ENCODE assay signal across 3 cellular contexts in genomic region chr2:171530378-171530777, GRCh38.
TF ChIP-seq lines count a peak whose summit lies in the region.

No MANE protein-coding gene starts in this region.

TF ChIP-seq in SK-N-SH, 30 proteins besides CTCF, POLR2A, EP300 and RAD21 (continues in another document):
- no peak for TF ChIP-seq ZBTB33 (IDR thresholded peaks at IDR 0.05; ENCODE audit: borderline replicate concordance, low read depth)
- no peak for TF ChIP-seq POLR2AphosphoS5 (IDR thresholded peaks at IDR 0.05; ENCODE audit: low read depth, low read length)
- TF ChIP-seq ELF1 (IDR thresholded peaks at IDR 0.05), result no peak
- no peak for TF ChIP-seq YY1 (IDR thresholded peaks at IDR 0.05; ENCODE audit: low read depth)
- TF ChIP-seq, protein P1, sequence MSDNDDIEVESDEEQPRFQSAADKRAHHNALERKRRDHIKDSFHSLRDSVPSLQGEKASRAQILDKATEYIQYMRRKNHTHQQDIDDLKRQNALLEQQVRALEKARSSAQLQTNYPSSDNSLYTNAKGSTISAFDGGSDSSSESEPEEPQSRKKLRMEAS (IDR thresholded peaks at IDR 0.05; ENCODE audit: low read depth), result no peak
- TF ChIP-seq, protein P2, sequence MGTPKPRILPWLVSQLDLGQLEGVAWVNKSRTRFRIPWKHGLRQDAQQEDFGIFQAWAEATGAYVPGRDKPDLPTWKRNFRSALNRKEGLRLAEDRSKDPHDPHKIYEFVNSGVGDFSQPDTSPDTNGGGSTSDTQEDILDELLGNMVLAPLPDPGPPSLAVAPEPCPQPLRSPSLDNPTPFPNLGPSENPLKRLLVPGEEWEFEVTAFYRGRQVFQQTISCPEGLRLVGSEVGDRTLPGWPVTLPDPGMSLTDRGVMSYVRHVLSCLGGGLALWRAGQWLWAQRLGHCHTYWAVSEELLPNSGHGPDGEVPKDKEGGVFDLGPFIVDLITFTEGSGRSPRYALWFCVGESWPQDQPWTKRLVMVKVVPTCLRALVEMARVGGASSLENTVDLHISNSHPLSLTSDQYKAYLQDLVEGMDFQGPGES (IDR thresholded peaks at IDR 0.05; ENCODE audit: low read depth, low read length), result no peak
- no peak for TF ChIP-seq NRF1 (IDR thresholded peaks at IDR 0.05; ENCODE audit: low read depth, low read length)
- TF ChIP-seq, protein P3, sequence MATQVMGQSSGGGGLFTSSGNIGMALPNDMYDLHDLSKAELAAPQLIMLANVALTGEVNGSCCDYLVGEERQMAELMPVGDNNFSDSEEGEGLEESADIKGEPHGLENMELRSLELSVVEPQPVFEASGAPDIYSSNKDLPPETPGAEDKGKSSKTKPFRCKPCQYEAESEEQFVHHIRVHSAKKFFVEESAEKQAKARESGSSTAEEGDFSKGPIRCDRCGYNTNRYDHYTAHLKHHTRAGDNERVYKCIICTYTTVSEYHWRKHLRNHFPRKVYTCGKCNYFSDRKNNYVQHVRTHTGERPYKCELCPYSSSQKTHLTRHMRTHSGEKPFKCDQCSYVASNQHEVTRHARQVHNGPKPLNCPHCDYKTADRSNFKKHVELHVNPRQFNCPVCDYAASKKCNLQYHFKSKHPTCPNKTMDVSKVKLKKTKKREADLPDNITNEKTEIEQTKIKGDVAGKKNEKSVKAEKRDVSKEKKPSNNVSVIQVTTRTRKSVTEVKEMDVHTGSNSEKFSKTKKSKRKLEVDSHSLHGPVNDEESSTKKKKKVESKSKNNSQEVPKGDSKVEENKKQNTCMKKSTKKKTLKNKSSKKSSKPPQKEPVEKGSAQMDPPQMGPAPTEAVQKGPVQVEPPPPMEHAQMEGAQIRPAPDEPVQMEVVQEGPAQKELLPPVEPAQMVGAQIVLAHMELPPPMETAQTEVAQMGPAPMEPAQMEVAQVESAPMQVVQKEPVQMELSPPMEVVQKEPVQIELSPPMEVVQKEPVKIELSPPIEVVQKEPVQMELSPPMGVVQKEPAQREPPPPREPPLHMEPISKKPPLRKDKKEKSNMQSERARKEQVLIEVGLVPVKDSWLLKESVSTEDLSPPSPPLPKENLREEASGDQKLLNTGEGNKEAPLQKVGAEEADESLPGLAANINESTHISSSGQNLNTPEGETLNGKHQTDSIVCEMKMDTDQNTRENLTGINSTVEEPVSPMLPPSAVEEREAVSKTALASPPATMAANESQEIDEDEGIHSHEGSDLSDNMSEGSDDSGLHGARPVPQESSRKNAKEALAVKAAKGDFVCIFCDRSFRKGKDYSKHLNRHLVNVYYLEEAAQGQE (IDR thresholded peaks at IDR 0.05; ENCODE audit: low read depth, low read length), result no peak
- TF ChIP-seq TCF12 (IDR thresholded peaks at IDR 0.05), result no peak

TF ChIP-seq in SK-N-SH treated with all-trans-retinoic acid at 6 μM for 48 hours, 23 proteins besides CTCF, POLR2A, EP300 and RAD21:
- no peak for TF ChIP-seq TCF4 (CRISPR knock-in tag; IDR thresholded peaks at IDR 0.05; ENCODE audit: borderline replicate concordance)
- no peak for TF ChIP-seq ZFP30 (CRISPR knock-in tag; IDR thresholded peaks at IDR 0.05)
- no peak for TF ChIP-seq ARNTL (CRISPR knock-in tag; IDR thresholded peaks at IDR 0.05; ENCODE audit: borderline replicate concordance, low read depth)

TF ChIP-seq in endothelial cell of umbilical vein, 7 proteins besides CTCF, POLR2A, EP300 and RAD21:
- TF ChIP-seq MYC (IDR thresholded peaks at IDR 0.05; ENCODE audit: low read depth, low read length) (no peak), JUN (IDR thresholded peaks at IDR 0.05; ENCODE audit: borderline replicate concordance, insufficient read depth, insufficient read length, low read depth) (no peak), POLR2AphosphoS5 (IDR thresholded peaks at IDR 0.05; ENCODE audit: insufficient read depth, low read depth, low read length) (no peak), GATA2 (IDR thresholded peaks at IDR 0.05; ENCODE audit: insufficient read depth, insufficient read length, low read depth, low read length) (no peak), EZH2 (IDR thresholded peaks at IDR 0.05; ENCODE audit: borderline replicate concordance, low read depth, low read length, severe bottlenecking) (no peak), FOS (IDR thresholded peaks at IDR 0.05; ENCODE audit: borderline replicate concordance, insufficient read depth, low read length) (no peak)
- TF ChIP-seq, protein P1 (IDR thresholded peaks at IDR 0.05; ENCODE audit: insufficient read depth, insufficient read length), result no peak
TF ChIP-seq in endothelial cell of umbilical vein: peak in this region for 0.
